Comparison of ENCODE assay signal across 2 cellular contexts in the genomic region with DNA sequence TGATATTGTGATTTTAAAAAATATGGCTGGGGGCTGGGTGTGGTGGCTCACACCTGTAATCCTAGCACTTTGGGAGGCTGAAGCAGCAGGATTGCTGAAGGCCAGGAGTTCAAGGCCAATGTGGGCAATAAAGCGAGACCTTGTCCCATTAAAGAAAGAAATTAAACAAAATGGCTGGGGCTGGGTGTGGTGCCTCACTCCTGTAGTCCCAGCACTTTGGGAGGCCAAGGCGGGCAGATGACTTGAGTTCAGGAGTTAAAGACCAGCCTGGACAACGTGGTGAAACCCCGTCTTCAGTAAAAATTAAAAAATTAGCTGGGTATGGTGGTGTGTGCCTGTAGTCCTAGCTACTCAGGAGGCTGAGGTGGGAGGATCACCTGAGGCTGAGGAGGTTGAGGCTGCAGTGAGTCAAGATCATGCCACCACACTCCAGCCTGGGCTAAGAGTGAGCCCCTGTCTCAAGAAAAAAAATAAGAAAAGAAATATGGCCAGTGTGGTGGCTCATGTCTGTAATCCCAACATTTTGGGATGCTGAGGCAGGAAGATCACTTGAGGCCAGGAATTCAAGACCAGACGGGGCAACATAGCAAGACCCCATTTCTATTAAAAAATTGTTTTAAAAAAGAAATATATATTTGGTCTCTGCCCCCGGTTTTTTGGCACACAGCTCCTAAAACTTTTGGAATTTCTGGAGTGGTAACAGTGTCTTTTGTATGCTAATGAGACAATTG.
TF ChIP-seq lines count a peak whose summit lies in the region.

No MANE protein-coding gene starts in this region.

TF ChIP-seq in HepG2, 621 proteins besides CTCF, POLR2A, EP300 and RAD21:
- no peak for TF ChIP-seq TFDP2 (CRISPR knock-in tag; IDR thresholded peaks at IDR 0.05)
- TF ChIP-seq NFKB2 (CRISPR knock-in tag; IDR thresholded peaks at IDR 0.05; ENCODE audit: borderline replicate concordance), result no peak
- no peak for TF ChIP-seq KLF12 (CRISPR knock-in tag; IDR thresholded peaks at IDR 0.05; ENCODE audit: borderline replicate concordance)
- TF ChIP-seq, protein P1, sequence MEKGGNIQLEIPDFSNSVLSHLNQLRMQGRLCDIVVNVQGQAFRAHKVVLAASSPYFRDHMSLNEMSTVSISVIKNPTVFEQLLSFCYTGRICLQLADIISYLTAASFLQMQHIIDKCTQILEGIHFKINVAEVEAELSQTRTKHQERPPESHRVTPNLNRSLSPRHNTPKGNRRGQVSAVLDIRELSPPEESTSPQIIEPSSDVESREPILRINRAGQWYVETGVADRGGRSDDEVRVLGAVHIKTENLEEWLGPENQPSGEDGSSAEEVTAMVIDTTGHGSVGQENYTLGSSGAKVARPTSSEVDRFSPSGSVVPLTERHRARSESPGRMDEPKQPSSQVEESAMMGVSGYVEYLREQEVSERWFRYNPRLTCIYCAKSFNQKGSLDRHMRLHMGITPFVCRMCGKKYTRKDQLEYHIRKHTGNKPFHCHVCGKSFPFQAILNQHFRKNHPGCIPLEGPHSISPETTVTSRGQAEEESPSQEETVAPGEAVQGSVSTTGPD (CRISPR knock-in tag; IDR thresholded peaks at IDR 0.05), result no peak
- TF ChIP-seq, protein P2, sequence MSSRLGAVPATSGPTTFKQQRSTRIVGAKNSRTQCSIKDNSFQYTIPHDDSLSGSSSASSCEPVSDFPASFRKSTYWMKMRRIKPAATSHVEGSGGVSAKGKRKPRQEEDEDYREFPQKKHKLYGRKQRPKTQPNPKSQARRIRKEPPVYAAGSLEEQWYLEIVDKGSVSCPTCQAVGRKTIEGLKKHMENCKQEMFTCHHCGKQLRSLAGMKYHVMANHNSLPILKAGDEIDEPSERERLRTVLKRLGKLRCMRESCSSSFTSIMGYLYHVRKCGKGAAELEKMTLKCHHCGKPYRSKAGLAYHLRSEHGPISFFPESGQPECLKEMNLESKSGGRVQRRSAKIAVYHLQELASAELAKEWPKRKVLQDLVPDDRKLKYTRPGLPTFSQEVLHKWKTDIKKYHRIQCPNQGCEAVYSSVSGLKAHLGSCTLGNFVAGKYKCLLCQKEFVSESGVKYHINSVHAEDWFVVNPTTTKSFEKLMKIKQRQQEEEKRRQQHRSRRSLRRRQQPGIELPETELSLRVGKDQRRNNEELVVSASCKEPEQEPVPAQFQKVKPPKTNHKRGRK (CRISPR knock-in tag; IDR thresholded peaks at IDR 0.05), result no peak
- TF ChIP-seq ZSCAN31 (CRISPR knock-in tag; IDR thresholded peaks at IDR 0.05; ENCODE audit: low read depth), result no peak
- TF ChIP-seq AKNA (CRISPR knock-in tag; IDR thresholded peaks at IDR 0.05; ENCODE audit: borderline replicate concordance), result no peak
- TF ChIP-seq ZNF496 (CRISPR knock-in tag; IDR thresholded peaks at IDR 0.05; ENCODE audit: insufficient replicate concordance), result no peak
- peak; percentile 86 for TF ChIP-seq ZNF121 (CRISPR knock-in tag; IDR thresholded peaks at IDR 0.05)

TF ChIP-seq in WTC11, 78 proteins besides CTCF, POLR2A, EP300 and RAD21:
- TF ChIP-seq ZNF121 (CRISPR knock-in tag; IDR thresholded peaks at IDR 0.05) (peak; percentile 57; the same call in 1 of the 2 replicates), CREM (CRISPR knock-in tag; IDR thresholded peaks at IDR 0.05) (no peak), ZNF263 (CRISPR knock-in tag; IDR thresholded peaks at IDR 0.05; ENCODE audit: low read depth) (no peak)
- TF ChIP-seq, protein P3, sequence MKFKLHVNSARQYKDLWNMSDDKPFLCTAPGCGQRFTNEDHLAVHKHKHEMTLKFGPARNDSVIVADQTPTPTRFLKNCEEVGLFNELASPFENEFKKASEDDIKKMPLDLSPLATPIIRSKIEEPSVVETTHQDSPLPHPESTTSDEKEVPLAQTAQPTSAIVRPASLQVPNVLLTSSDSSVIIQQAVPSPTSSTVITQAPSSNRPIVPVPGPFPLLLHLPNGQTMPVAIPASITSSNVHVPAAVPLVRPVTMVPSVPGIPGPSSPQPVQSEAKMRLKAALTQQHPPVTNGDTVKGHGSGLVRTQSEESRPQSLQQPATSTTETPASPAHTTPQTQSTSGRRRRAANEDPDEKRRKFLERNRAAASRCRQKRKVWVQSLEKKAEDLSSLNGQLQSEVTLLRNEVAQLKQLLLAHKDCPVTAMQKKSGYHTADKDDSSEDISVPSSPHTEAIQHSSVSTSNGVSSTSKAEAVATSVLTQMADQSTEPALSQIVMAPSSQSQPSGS (CRISPR knock-in tag; IDR thresholded peaks at IDR 0.05; ENCODE audit: borderline replicate concordance, low read depth), result no peak
TF ChIP-seq in WTC11: peak in this region for 1.
